ENCODE assay signal across 8 cellular contexts in genomic region chr13:108961542-108962125, GRCh38.
A peak's percentile ranks its signal among the peaks of the same experiment; 100 is the strongest.
DNase-seq lines count a peak whose midpoint lies in the region; ATAC-seq and TF ChIP-seq lines count a peak whose summit lies in the region.

No MANE protein-coding gene starts in this region.

- DNase-seq in AG09319 (ENCODE audit: extremely low read depth, low read depth) (no peak), HEK293T (ENCODE audit: extremely low spot score) (peak; percentile 17), M059J (ENCODE audit: low read depth) (peak; percentile 44), SHP77 treated with DMSO at 0.1 percent for 48 hours (lab: John Stamatoyannopoulos, UW) (peak; percentile 91), naive B cell (peak; percentile 38), UCSD-AML1 (lab: John Stamatoyannopoulos, UW; ENCODE audit: unreplicated experiment) (no peak)

- CTCF ChIA-PET in HEK293T (lab: Yijun Ruan, JAX) = interaction anchor here (1.0 to 1.3 kb wide), 3 partner anchors 9 to 831 kb away, joined by 3 to 5 read pairs (median 4); no protein-coding TSS in a partner anchor

- peaks cover 3 to 12% (median 4%) of the 10 kb centered on the region in 3 donors for H3K27me3 Mint-ChIP-seq in naive B cell

- no peaks in the 10 kb centered on the region for H3K9me3 Mint-ChIP-seq in naive B cell

- H3K27ac Mint-ChIP-seq in naive B cell = no peak overlapping the region

- TF ChIP-seq CTCF in AG09319 (IDR thresholded peaks at IDR 0.05; ENCODE audit: low read depth, low read length) = peak; percentile 69
- peak; percentile 61 for TF ChIP-seq CTCF in GM12874 (IDR thresholded peaks at IDR 0.05; ENCODE audit: insufficient read depth, low read depth, low read length)

- peak overlapping the region in 1 of 8 donors; percentile 65 for H3K4me3 Mint-ChIP-seq in naive B cell

- POLR2A ChIA-PET in HEK293T (lab: Yijun Ruan, JAX) = interaction anchor here (0.9 kb wide), 1 partner anchor 1152 kb away, joined by 4 read pairs; no protein-coding TSS in a partner anchor

- no peaks in the 10 kb centered on the region for H3K36me3 Mint-ChIP-seq in naive B cell

- H3K4me1 Mint-ChIP-seq in naive B cell = no peaks in the 10 kb centered on the region

- ATAC-seq in esophagus mucosa (peak; percentile 76), naive B cell (ENCODE audit: low read depth in 2 of 2) (peak; percentile 46 to 72)

TF ChIP-seq in HEK293T, 16 proteins besides CTCF, POLR2A, EP300 and RAD21:
- TF ChIP-seq CTBP1 (IDR thresholded peaks at IDR 0.05; ENCODE audit: borderline replicate concordance) (no peak), ELF4 (IDR thresholded peaks at IDR 0.05) (no peak), SP1 (IDR thresholded peaks at IDR 0.05) (no peak), FOXA1 (IDR thresholded peaks at IDR 0.05) (no peak), NFRKB (IDR thresholded peaks at IDR 0.05) (no peak), ARNT (IDR thresholded peaks at IDR 0.05) (no peak), HDGF (IDR thresholded peaks at IDR 0.05; ENCODE audit: borderline replicate concordance) (no peak), SUZ12 (IDR thresholded peaks at IDR 0.05) (no peak), FOXK2 (IDR thresholded peaks at IDR 0.05) (no peak), L3MBTL2 (conservative IDR thresholded peaks at IDR 0.05) (no peak), ZNF384 (IDR thresholded peaks at IDR 0.05) (no peak)

Comparison
In these comparisons a context has a peak if more than half of its experiments do, and no peak if none do; other contexts are left out.
1. DNase-seq: peak in HEK293T (single experiment), M059J (single experiment), SHP77 treated with DMSO at 0.1 percent for 48 hours (single experiment) and naive B cell (single experiment); none in AG09319 (single experiment) and UCSD-AML1 (single experiment).